ENCODE assay signal across 23 cellular contexts in the genomic region with DNA sequence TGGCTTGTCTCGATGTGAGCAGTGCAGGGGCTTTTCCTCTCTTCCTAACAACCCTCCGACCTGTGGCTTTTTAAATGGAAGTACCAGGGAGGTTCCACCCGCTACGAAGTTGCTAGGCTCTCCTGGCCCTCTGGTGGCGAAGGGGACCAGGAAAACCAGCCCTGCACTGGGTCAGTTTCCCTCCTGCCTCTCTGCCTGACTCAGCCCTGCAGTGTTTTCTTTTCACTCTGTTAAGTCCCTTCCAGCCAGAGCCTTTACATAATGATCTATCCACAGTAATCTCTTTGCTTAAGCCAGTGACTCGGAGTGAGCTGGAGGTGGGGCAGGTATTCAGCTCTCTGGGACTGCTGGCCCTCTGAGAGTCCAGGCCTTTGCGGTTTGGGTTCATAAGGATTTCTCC.
DNase-seq lines count a peak whose midpoint lies in the region; ATAC-seq, FAIRE-seq and TF ChIP-seq lines count a peak whose summit lies in the region.
"Had no signal": no experiment of that assay in that cellular context is flagged by ENCODE, and none has a peak within 500 bp of the region (broad histone marks: within the 10 kb centered on the region; RNA-seq: fewer than 3 reads in every experiment).

No MANE protein-coding gene starts in this region.

- in situ Hi-C loops in K562 (cut with MboI) = no loop called here

- no peaks in the 10 kb centered on the region for H3K9me3 ChIP-seq in K562 (replicated peaks; ENCODE audit: control insufficient read depth, insufficient read depth, low read depth, low read length)
- H3K9me3 ChIP-seq in mucosa of descending colon = no peaks in the 10 kb centered on the region
- H3K9me3 ChIP-seq: HAP-1, left lung, ovary, SJCRH30, vagina had no signal

- TF ChIP-seq CTCF in GM06990 (IDR thresholded peaks at IDR 0.05; ENCODE audit: insufficient read depth, low read length, poor library complexity, severe bottlenecking) = peak; percentile 16
- TF ChIP-seq CTCF in LNCAP (IDR thresholded peaks at IDR 0.05) = 0 out of 2 replicates have a peak, but pooled peaks have one; percentile 9
- 0 out of 6 replicates have a peak, but pooled peaks of 2 of the 3 experiments have one; percentile 14 to 16 for TF ChIP-seq CTCF in K562 (IDR thresholded peaks at IDR 0.05 in 2 of 3, conservative IDR thresholded peaks at IDR 0.05 in 1 of 3; ENCODE audit: insufficient read depth in 2 of 3, low read depth in 1 of 3, low read length in 3 of 3)
- TF ChIP-seq CTCF in mucosa of descending colon (IDR thresholded peaks at IDR 0.05) = no peak
- TF ChIP-seq CTCF in lower leg skin (IDR thresholded peaks at IDR 0.05) = no peak

- POLR2A ChIA-PET in K562 (lab: Yijun Ruan, JAX) = interaction anchor here (1.0 kb wide), 1 partner anchor 11 kb away, joined by 3 read pairs; no protein-coding TSS in a partner anchor

- no peaks in the 10 kb centered on the region; the same call in 1 of the 2 replicates for H4K20me1 ChIP-seq in K562 (replicated peaks; ENCODE audit: control insufficient read depth, insufficient read depth, low read length)

- H3K9ac ChIP-seq in K562 (ENCODE audit: insufficient read depth in 1 of 2, low read depth in 2 of 2, low read length in 2 of 2) = no peak overlapping the region

- DNase-seq in GM06990 (ENCODE audit: extremely low read depth, insufficient read length) = no peak
- DNase-seq in K562 (ENCODE audit: extremely low read depth in 1 of 4, low spot score in 3 of 4) = no peak
- peak in 2 of 3 donors; percentile 54 to 58 for DNase-seq in mucosa of descending colon
- DNase-seq in lower leg skin (ENCODE audit: low spot score in 2 of 2) = no peak
- no peak for DNase-seq in NCI-H146 treated with DMSO at 0.1 percent for 48 hours (lab: John Stamatoyannopoulos, UW; ENCODE audit: unreplicated experiment)
- DNase-seq in SHP77 (lab: John Stamatoyannopoulos, UW) = no peak
- DNase-seq: activated CD4-positive, alpha-beta T cell treated with anti-CD3 and anti-CD28 coated beads for 4 hours; activated CD8-positive, alpha-beta memory T cell treated with anti-CD3 and anti-CD28 coated beads, Interleukin-2, amount 50 U/mL, for 48 hours; activated naive CD4-positive, alpha-beta T cell treated with Interleukin-2 at 50 U/mL for 16 hours; aorta; cerebellar nuclear complex; GDM1; left lung; MM.1S; NCI-H1694 treated with DMSO at 0.1 percent for 48 hours; ovary; SJCRH30; stimulated activated CD4-positive, alpha-beta T cell treated with anti-CD3 and anti-CD28 coated beads, Interleukin-2, amount 100 ng/mL, for 24 hours; T-helper 9 cell had no signal

- no peaks in the 10 kb centered on the region for H3K9me1 ChIP-seq in K562 (ENCODE audit: control insufficient read depth, insufficient read depth, low read length)

- H3K27me3 ChIP-seq in GM06990 (replicated peaks; ENCODE audit: control insufficient read depth, insufficient read depth, low read length) (no peaks in the 10 kb centered on the region), K562 (ENCODE audit: control insufficient read depth in 2 of 2, insufficient read depth in 2 of 2, low read length in 2 of 2) (peaks cover 5 to 34% of the 10 kb centered on the region in 2 experiments; a peak in 3 of 5 replicates)
- H3K27me3 ChIP-seq: ovary, SJCRH30, vagina had no signal

- WGBS in K562 (ENCODE audit: insufficient coverage, low coverage, missing lambda C conversion rate) = 0% methylated on average over 7 of the region's 7 CpGs
- 52 to 59% methylated on average over 7 of the region's 7 CpGs for WGBS in lower leg skin, 2 donors

- ATAC-seq in K562 (no peak; the same call in 2 of the 3 replicates), mucosa of descending colon (peak; percentile 73), GM19351 (IDR thresholded peaks at IDR 0.05; ENCODE audit: unreplicated experiment) (no peak)
- ATAC-seq: left lung had no signal

- CTCF ChIA-PET in K562 (lab: Yijun Ruan, JAX; ENCODE audit: low intra/inter-chr PET ratio) = no interaction called here

- no peaks in the 10 kb centered on the region; a peak in 1 of 5 replicates for H3K4me1 ChIP-seq in K562 (replicated peaks in 1 of 2; ENCODE audit: control insufficient read depth in 2 of 2, insufficient read depth in 2 of 2, low read length in 2 of 2)
- no peaks in the 10 kb centered on the region for H3K4me1 ChIP-seq in mucosa of descending colon (ENCODE audit: low read depth)
- H3K4me1 ChIP-seq: HAP-1, left lung, SJCRH30, vagina had no signal

- peak in 1 of 2 experiments; percentile 11; a peak in 1 of 4 replicates for TF ChIP-seq RAD21 in K562 (CRISPR knock-in tag; conservative IDR thresholded peaks at IDR 0.05 in 1 of 2, IDR thresholded peaks at IDR 0.05 in 1 of 2)

- no peaks in the 10 kb centered on the region for H3K79me2 ChIP-seq in K562 (ENCODE audit: control insufficient read depth, insufficient read depth, low read length)

- H3K36me3 ChIP-seq in GM06990 (ENCODE audit: control insufficient read depth, insufficient read depth, low read length) (no peaks in the 10 kb centered on the region), K562 (ENCODE audit: control insufficient read depth, insufficient read depth, low read length) (no peaks in the 10 kb centered on the region), mucosa of descending colon (ENCODE audit: low read depth) (no peaks in the 10 kb centered on the region)
- H3K36me3 ChIP-seq: HAP-1, left lung, ovary, SJCRH30, vagina had no signal

- TF ChIP-seq POLR2A in K562 (conservative IDR thresholded peaks at IDR 0.05) (no peak), lower leg skin (IDR thresholded peaks at IDR 0.05) (no peak)

- BruUV-seq in K562 (replicated peaks; lab: Mats Ljungman, UMichigan) = no TSS peak

- FAIRE-seq in K562 (lab: Jason Lieb, UNC) = no peak

- intact Hi-C loops in K562 (cut with micrococcal nuclease) (no loop called here), mucosa of descending colon (cut with DNase I, micrococcal nuclease) (no loop called here), lower leg skin (cut with DNase I; ENCODE audit: low total_unique reads) (no loop called here)

- H3K4me3 ChIP-seq in GM06990 (replicated peaks; ENCODE audit: low read depth, low read length) = no peak overlapping the region
- H3K4me3 ChIP-seq in K562 = no peak overlapping the region
- H3K4me3 ChIP-seq in mucosa of descending colon = no peak overlapping the region
- no peak overlapping the region for H3K4me3 ChIP-seq in lower leg skin (ENCODE audit: low read depth, poor library complexity, severe bottlenecking)
- H3K4me3 ChIP-seq: HAP-1, left lung, ovary, SJCRH30, vagina had no signal

- no peak overlapping the region for H2AFZ ChIP-seq in K562 (ENCODE audit: low read depth, low read length)

- no peak for TF ChIP-seq EP300 in K562 (IDR thresholded peaks at IDR 0.05; ENCODE audit: low read length)

- no peak overlapping the region for H3K27ac ChIP-seq in K562 (ENCODE audit: extremely low read depth, low read depth, low read length)
- H3K27ac ChIP-seq: left lung, ovary, SJCRH30, vagina had no signal

- H3K4me2 ChIP-seq in K562 (ENCODE audit: insufficient read depth, low read length) = no peak overlapping the region

TF ChIP-seq in K562, 482 proteins besides CTCF, POLR2A, EP300 and RAD21:
- TF ChIP-seq TEAD1 (CRISPR knock-in tag; IDR thresholded peaks at IDR 0.05) (no peak), RBM17 (IDR thresholded peaks at IDR 0.05; ENCODE audit: borderline replicate concordance, low read depth, low read length) (no peak), SETDB1 (IDR thresholded peaks at IDR 0.05; ENCODE audit: low read length) (no peak), ZC3H11A (IDR thresholded peaks at IDR 0.05; ENCODE audit: low read depth, low read length) (no peak), ZKSCAN3 (CRISPR knock-in tag; IDR thresholded peaks at IDR 0.05) (no peak), NR2C1 (IDR thresholded peaks at IDR 0.05) (no peak), NR2C1 (tag; IDR thresholded peaks at IDR 0.05) (no peak), SAFB (IDR thresholded peaks at IDR 0.05; ENCODE audit: borderline replicate concordance, low read depth, low read length) (no peak), ILF3 (IDR thresholded peaks at IDR 0.05; ENCODE audit: borderline replicate concordance) (no peak), OTX1 (CRISPR knock-in tag; IDR thresholded peaks at IDR 0.05) (no peak), RB1 (IDR thresholded peaks at IDR 0.05; ENCODE audit: low read depth) (no peak), SMAD4 (CRISPR knock-in tag; conservative IDR thresholded peaks at IDR 0.05) (no peak), ELF1 (tag; IDR thresholded peaks at IDR 0.05) (no peak), EZH2 (IDR thresholded peaks at IDR 0.05; ENCODE audit: borderline replicate concordance, low read depth, low read length) (no peak), TSC22D4 (tag; IDR thresholded peaks at IDR 0.05) (no peak), PHTF2 (CRISPR knock-in tag; IDR thresholded peaks at IDR 0.05) (no peak)
- TF ChIP-seq, protein P1, sequence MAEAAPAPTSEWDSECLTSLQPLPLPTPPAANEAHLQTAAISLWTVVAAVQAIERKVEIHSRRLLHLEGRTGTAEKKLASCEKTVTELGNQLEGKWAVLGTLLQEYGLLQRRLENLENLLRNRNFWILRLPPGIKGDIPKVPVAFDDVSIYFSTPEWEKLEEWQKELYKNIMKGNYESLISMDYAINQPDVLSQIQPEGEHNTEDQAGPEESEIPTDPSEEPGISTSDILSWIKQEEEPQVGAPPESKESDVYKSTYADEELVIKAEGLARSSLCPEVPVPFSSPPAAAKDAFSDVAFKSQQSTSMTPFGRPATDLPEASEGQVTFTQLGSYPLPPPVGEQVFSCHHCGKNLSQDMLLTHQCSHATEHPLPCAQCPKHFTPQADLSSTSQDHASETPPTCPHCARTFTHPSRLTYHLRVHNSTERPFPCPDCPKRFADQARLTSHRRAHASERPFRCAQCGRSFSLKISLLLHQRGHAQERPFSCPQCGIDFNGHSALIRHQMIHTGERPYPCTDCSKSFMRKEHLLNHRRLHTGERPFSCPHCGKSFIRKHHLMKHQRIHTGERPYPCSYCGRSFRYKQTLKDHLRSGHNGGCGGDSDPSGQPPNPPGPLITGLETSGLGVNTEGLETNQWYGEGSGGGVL (CRISPR knock-in tag; IDR thresholded peaks at IDR 0.05) = no peak
- TF ChIP-seq, protein P2, sequence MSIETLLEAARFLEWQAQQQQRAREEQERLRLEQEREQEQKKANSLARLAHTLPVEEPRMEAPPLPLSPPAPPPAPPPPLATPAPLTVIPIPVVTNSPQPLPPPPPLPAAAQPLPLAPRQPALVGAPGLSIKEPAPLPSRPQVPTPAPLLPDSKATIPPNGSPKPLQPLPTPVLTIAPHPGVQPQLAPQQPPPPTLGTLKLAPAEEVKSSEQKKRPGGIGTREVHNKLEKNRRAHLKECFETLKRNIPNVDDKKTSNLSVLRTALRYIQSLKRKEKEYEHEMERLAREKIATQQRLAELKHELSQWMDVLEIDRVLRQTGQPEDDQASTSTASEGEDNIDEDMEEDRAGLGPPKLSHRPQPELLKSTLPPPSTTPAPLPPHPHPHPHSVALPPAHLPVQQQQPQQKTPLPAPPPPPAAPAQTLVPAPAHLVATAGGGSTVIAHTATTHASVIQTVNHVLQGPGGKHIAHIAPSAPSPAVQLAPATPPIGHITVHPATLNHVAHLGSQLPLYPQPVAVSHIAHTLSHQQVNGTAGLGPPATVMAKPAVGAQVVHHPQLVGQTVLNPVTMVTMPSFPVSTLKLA (conservative IDR thresholded peaks at IDR 0.05) = no peak

Comparison
In these comparisons a context has a peak if more than half of its experiments do, and no peak if none do; other contexts are left out.
1. DNase-seq: peak in mucosa of descending colon (2 of 3); none in GM06990 (single experiment), K562 (0 of 4), lower leg skin (0 of 2), NCI-H146 treated with DMSO at 0.1 percent for 48 hours (single experiment) and SHP77 (0 of 2).
2. CTCF ChIP-seq: peak in GM06990 (single experiment), LNCAP (single experiment) and K562 (2 of 3); none in mucosa of descending colon (single experiment) and lower leg skin (0 of 3).